In the genomic region with DNA sequence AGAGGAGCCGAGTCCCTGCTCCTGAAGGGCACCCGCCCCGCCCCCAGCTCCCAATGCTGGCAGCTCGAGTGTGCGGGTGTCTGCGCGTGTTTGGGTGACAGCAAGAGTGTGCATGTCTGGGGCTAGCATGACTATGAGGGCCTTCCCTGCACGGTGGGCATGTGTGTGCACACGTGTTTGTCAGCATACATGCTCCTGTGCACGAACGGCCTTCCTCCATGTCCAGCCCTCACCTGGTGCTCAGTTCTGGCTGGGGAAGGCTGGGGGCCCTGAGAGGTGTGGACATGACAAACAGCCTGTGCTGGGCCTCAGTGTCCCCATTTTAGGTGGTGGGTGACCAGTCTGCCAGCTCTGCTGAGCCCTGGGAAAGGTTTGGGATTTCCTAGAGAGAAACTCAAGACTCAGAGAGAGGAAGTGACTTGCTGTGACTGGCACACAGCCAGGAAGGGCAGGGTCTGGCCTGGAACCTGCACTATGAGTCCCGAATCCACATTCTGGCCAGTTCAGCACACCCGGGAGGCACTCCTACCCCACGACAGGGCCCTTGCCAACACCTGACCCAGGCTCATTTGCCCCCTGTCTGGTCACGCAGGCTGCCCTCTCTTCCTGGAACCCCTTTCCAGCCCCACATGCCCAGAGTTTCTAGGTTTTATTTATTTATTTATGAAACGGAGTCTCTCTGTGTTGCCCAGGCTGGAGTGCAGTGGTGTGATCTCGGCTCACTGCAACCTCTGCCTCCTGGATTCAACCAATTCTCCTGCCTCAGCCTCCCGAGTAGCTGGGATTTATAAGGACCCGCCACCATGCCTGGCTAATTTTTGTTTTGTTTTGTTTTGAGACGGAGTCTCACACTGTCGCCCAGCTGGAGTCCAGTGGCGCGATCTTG, we compare ENCODE assay signal across 1 cellular context.
TF ChIP-seq lines count a peak whose summit lies in the region.

No MANE protein-coding gene starts in this region.

TF ChIP-seq in K562, 482 proteins besides CTCF, POLR2A, EP300 and RAD21:
- peak; percentile 91 for TF ChIP-seq SPI1 (IDR thresholded peaks at IDR 0.05; ENCODE audit: borderline replicate concordance, low read depth, low read length)
- TF ChIP-seq NFIC (IDR thresholded peaks at IDR 0.05), result peak; percentile 92
- TF ChIP-seq EHMT2 (IDR thresholded peaks at IDR 0.05), result no peak
- TF ChIP-seq HDAC6 (IDR thresholded peaks at IDR 0.05; ENCODE audit: low read depth, low read length), result no peak
